In genomic region chr3:66412176-66412887, GRCh38 we compare ENCODE assay signal across 18 cellular contexts.
DNase-seq lines count a peak whose midpoint lies in the region; ATAC-seq, FAIRE-seq and TF ChIP-seq lines count a peak whose summit lies in the region.
"Had no signal": no experiment of that assay in that cellular context is flagged by ENCODE, and none has a peak within 500 bp of the region (broad histone marks: within the 10 kb centered on the region; RNA-seq: fewer than 3 reads in every experiment).

No MANE protein-coding gene starts in this region.

- no peaks in the 10 kb centered on the region for H3K79me2 ChIP-seq in K562 (ENCODE audit: control insufficient read depth, insufficient read depth, low read length)

- H3K9me3 Mint-ChIP-seq in T-helper 2 cell treated with Interferon-gamma antibody and Interleukin-4, amounts not matched to agents 5 μg/mL and 100 μg/mL, for 36 hours, result no peaks in the 10 kb centered on the region
- no peaks in the 10 kb centered on the region for H3K9me3 Mint-ChIP-seq in stimulated activated memory B cell treated with anti-CD40 and anti-IgM and Interleukin-4, amounts not matched to agents 10 μg/mL and 1 μg/mL and 100 μg/mL, for 72 hours
- H3K9me3 Mint-ChIP-seq: activated T-helper 2 cell treated with anti-CD3 and anti-CD28 coated beads, Interferon-gamma antibody, Interleukin-2, Interleukin-4, amounts not matched to agents 10 μg/mL and 5 μg/mL and 100 μg/mL, durations not matched to agents 14 hours and 24 hours and 36 hours; central memory CD8-positive, alpha-beta T cell had no signal

- ATAC-seq in K562, result no peak
- ATAC-seq in stimulated activated memory B cell treated with anti-CD40 and anti-IgM and Interleukin-4, amounts not matched to agents 10 μg/mL and 1 μg/mL and 100 μg/mL, for 72 hours, result peak; percentile 18
- ATAC-seq in HG02763 (IDR thresholded peaks at IDR 0.05; ENCODE audit: unreplicated experiment), result no peak
- no peak for ATAC-seq in HG02759 (IDR thresholded peaks at IDR 0.05; ENCODE audit: unreplicated experiment)

- FAIRE-seq in K562 (lab: Jason Lieb, UNC), result no peak

- no peak overlapping the region for H3K4me3 ChIP-seq in K562
- H3K4me3 ChIP-seq: SK-N-MC had no signal

- no peak for TF ChIP-seq EP300 in K562 (IDR thresholded peaks at IDR 0.05; ENCODE audit: low read length)

- no peak overlapping the region for H3K4me2 ChIP-seq in K562 (ENCODE audit: insufficient read depth, low read length)

- in situ Hi-C loops in K562 (cut with MboI), result no loop called here

- no peaks in the 10 kb centered on the region for H3K36me3 ChIP-seq in K562 (ENCODE audit: control insufficient read depth, insufficient read depth, low read length)
- H3K36me3 ChIP-seq: BE2C had no signal

- H3K9me3 ChIP-seq in K562 (replicated peaks; ENCODE audit: control insufficient read depth, insufficient read depth, low read depth, low read length), result no peaks in the 10 kb centered on the region
- H3K9me3 ChIP-seq: BE2C had no signal

- CTCF ChIA-PET in K562 (lab: Yijun Ruan, JAX; ENCODE audit: low intra/inter-chr PET ratio), result no interaction called here

- peaks cover 30% of the 10 kb centered on the region for H3K36me3 Mint-ChIP-seq in T-helper 2 cell treated with Interferon-gamma antibody and Interleukin-4, amounts not matched to agents 5 μg/mL and 100 μg/mL, for 36 hours (ENCODE audit: low read depth)
- no peaks in the 10 kb centered on the region for H3K36me3 Mint-ChIP-seq in stimulated activated memory B cell treated with anti-CD40 and anti-IgM and Interleukin-4, amounts not matched to agents 10 μg/mL and 1 μg/mL and 100 μg/mL, for 72 hours

- no peaks in the 10 kb centered on the region for H3K9me1 ChIP-seq in K562 (ENCODE audit: control insufficient read depth, insufficient read depth, low read length)

- no TSS peak for BruUV-seq in K562 (replicated peaks; lab: Mats Ljungman, UMichigan)

- H3K27ac ChIP-seq in K562 (ENCODE audit: extremely low read depth, low read depth, low read length), result no peak overlapping the region
- H3K27ac ChIP-seq: 22Rv1, SK-N-MC had no signal

- H2AFZ ChIP-seq in K562 (ENCODE audit: low read depth, low read length), result peak overlapping the region; percentile 55; the same call in 1 of the 2 replicates

- no peak overlapping the region for H3K4me3 Mint-ChIP-seq in T-helper 2 cell treated with Interferon-gamma antibody and Interleukin-4, amounts not matched to agents 5 μg/mL and 100 μg/mL, for 36 hours
- H3K4me3 Mint-ChIP-seq in stimulated activated memory B cell treated with anti-CD40 and anti-IgM and Interleukin-4, amounts not matched to agents 10 μg/mL and 1 μg/mL and 100 μg/mL, for 72 hours, result no peak overlapping the region
- H3K4me3 Mint-ChIP-seq: central memory CD8-positive, alpha-beta T cell had no signal

- H3K4me1 ChIP-seq in K562 (replicated peaks in 1 of 2; ENCODE audit: control insufficient read depth in 2 of 2, insufficient read depth in 2 of 2, low read length in 2 of 2), result peaks cover 0 to 11% of the 10 kb centered on the region in 2 experiments; a peak in 2 of 5 replicates

- POLR2A ChIA-PET in K562 (lab: Yijun Ruan, JAX), result interaction anchor here (1.9 kb wide), 1 partner anchor 11 kb away, joined by 6 read pairs; no protein-coding TSS in a partner anchor

- peaks cover 14% of the 10 kb centered on the region for H3K4me1 Mint-ChIP-seq in T-helper 2 cell treated with Interferon-gamma antibody and Interleukin-4, amounts not matched to agents 5 μg/mL and 100 μg/mL, for 36 hours (ENCODE audit: low read depth)
- peaks cover 11% of the 10 kb centered on the region for H3K4me1 Mint-ChIP-seq in stimulated activated memory B cell treated with anti-CD40 and anti-IgM and Interleukin-4, amounts not matched to agents 10 μg/mL and 1 μg/mL and 100 μg/mL, for 72 hours

- no peak for TF ChIP-seq CTCF in K562 (IDR thresholded peaks at IDR 0.05 in 2 of 3, conservative IDR thresholded peaks at IDR 0.05 in 1 of 3; ENCODE audit: insufficient read depth in 2 of 3, low read depth in 1 of 3, low read length in 3 of 3)

- H3K27me3 Mint-ChIP-seq in T-helper 2 cell treated with Interferon-gamma antibody and Interleukin-4, amounts not matched to agents 5 μg/mL and 100 μg/mL, for 36 hours (ENCODE audit: low read depth), result no peaks in the 10 kb centered on the region
- H3K27me3 Mint-ChIP-seq in stimulated activated memory B cell treated with anti-CD40 and anti-IgM and Interleukin-4, amounts not matched to agents 10 μg/mL and 1 μg/mL and 100 μg/mL, for 72 hours, result no peaks in the 10 kb centered on the region
- H3K27me3 Mint-ChIP-seq: central memory CD8-positive, alpha-beta T cell had no signal

- no peak for DNase-seq in T-helper 2 cell treated with Interferon-gamma antibody and Interleukin-4, amounts not matched to agents 5 μg/mL and 100 μg/mL, for 36 hours (ENCODE audit: low spot score)
- DNase-seq in T-helper 2 cell (no peak), K562 (ENCODE audit: extremely low read depth in 1 of 4, low spot score in 3 of 4) (no peak), islet precursor cell (peak; percentile 35), C1 segment of cervical spinal cord (lab: John Stamatoyannopoulos, UW) (no peak)
- DNase-seq: activated CD4-positive, alpha-beta T cell treated with anti-CD3 and anti-CD28 coated beads for 1 hour; BE2C; effector memory CD4-positive, alpha-beta T cell; NCI-H1417; NCI-H2171; stimulated activated CD4-positive, alpha-beta T cell treated with anti-CD3 and anti-CD28 coated beads, Interleukin-2, amount 100 ng/mL, for 48 hours had no signal

- peaks cover 0 to 11% of the 10 kb centered on the region in 2 experiments; a peak in 3 of 5 replicates for H3K27me3 ChIP-seq in K562 (ENCODE audit: control insufficient read depth in 2 of 2, insufficient read depth in 2 of 2, low read length in 2 of 2)
- H3K27me3 ChIP-seq: BE2C had no signal

- intact Hi-C loops in K562 (cut with micrococcal nuclease), result no loop called here

- TF ChIP-seq POLR2A in K562 (conservative IDR thresholded peaks at IDR 0.05), result no peak

- peak overlapping the region; percentile 37 for H3K27ac Mint-ChIP-seq in T-helper 2 cell treated with Interferon-gamma antibody and Interleukin-4, amounts not matched to agents 5 μg/mL and 100 μg/mL, for 36 hours
- H3K27ac Mint-ChIP-seq in stimulated activated memory B cell treated with anti-CD40 and anti-IgM and Interleukin-4, amounts not matched to agents 10 μg/mL and 1 μg/mL and 100 μg/mL, for 72 hours, result no peak overlapping the region

- no peak for TF ChIP-seq RAD21 in K562 (CRISPR knock-in tag; conservative IDR thresholded peaks at IDR 0.05 in 1 of 2, IDR thresholded peaks at IDR 0.05 in 1 of 2)

- no peak overlapping the region for H3K9ac ChIP-seq in K562 (ENCODE audit: insufficient read depth in 1 of 2, low read depth in 2 of 2, low read length in 2 of 2)

- H4K20me1 ChIP-seq in K562 (replicated peaks; ENCODE audit: control insufficient read depth, insufficient read depth, low read length), result no peaks in the 10 kb centered on the region; the same call in 1 of the 2 replicates

- WGBS in K562 (ENCODE audit: insufficient coverage, low coverage, missing lambda C conversion rate), result 81% methylated on average over 12 of the region's 20 CpGs

TF ChIP-seq in K562, 482 proteins besides CTCF, POLR2A, EP300 and RAD21 (continues in another document):
- TF ChIP-seq ATF2 (CRISPR knock-in tag; IDR thresholded peaks at IDR 0.05) (no peak), HDGF (IDR thresholded peaks at IDR 0.05) (no peak), OTX1 (CRISPR knock-in tag; IDR thresholded peaks at IDR 0.05) (no peak), U2AF1 (optimal IDR thresholded peaks at IDR 0.05; ENCODE audit: low read depth, low read length) (no peak), NCOA2 (IDR thresholded peaks at IDR 0.05; ENCODE audit: partially characterized antibody in 2 of 2) (no peak), ZBTB17 (CRISPR knock-in tag; IDR thresholded peaks at IDR 0.05) (no peak), FOXM1 (IDR thresholded peaks at IDR 0.05; ENCODE audit: low read depth) (no peak), FOXM1 (CRISPR knock-in tag; IDR thresholded peaks at IDR 0.05; ENCODE audit: low read depth) (no peak), PTBP1 (IDR thresholded peaks at IDR 0.05; ENCODE audit: low read depth, low read length) (no peak), MCM2 (IDR thresholded peaks at IDR 0.05; ENCODE audit: low read depth) (no peak)
